9 cellular contexts compared by ENCODE assay signal in genomic region chr1:145992502-145992936, GRCh38. TPM values are rescaled to one million over a fixed set of nuclear protein-coding genes. Genes with fewer than 3 reads are reported as not detected.
DNase-seq lines count a peak whose midpoint lies in the region; ATAC-seq and TF ChIP-seq lines count a peak whose summit lies in the region.
"Had no signal": no experiment of that assay in that cellular context is flagged by ENCODE, and none has a peak within 500 bp of the region (broad histone marks: within the 10 kb centered on the region; RNA-seq: fewer than 3 reads in every experiment).

No MANE protein-coding gene starts in this region.

- H3K4me2 ChIP-seq in PC-9: peak overlapping the region; percentile 91

- BruUV-seq in PC-9 (replicated peaks; lab: Mats Ljungman, UMichigan): no TSS peak

- peak overlapping the region; percentile 40 for H3K27ac ChIP-seq in PC-9

- no peaks in the 10 kb centered on the region for H3K9me2 ChIP-seq in PC-9 (ENCODE audit: insufficient read depth)

- DNase-seq in BJ (ENCODE audit: low read depth) (no peak), PC-9 (no peak), neural crest cell (ENCODE audit: low read depth, low spot score) (no peak), NCI-H2107 (lab: John Stamatoyannopoulos, UW) (no peak), DMS79 treated with DMSO at 0.1 percent for 48 hours (lab: John Stamatoyannopoulos, UW) (no peak), DMS 273 (lab: John Stamatoyannopoulos, UW; ENCODE audit: unreplicated experiment) (no peak)
- no peak for DNase-seq in effector memory CD8-positive, alpha-beta T cell

- no peak for ATAC-seq in effector memory CD8-positive, alpha-beta T cell (replicated peaks)
- no peak for ATAC-seq in GM21576 (IDR thresholded peaks at IDR 0.05; ENCODE audit: unreplicated experiment)

- peak overlapping the region; percentile 93 to 99 for H3K27ac Mint-ChIP-seq in effector memory CD8-positive, alpha-beta T cell
- H3K27ac Mint-ChIP-seq in neural crest cell (ENCODE audit: unreplicated experiment): no peak overlapping the region

- H3K27me3 ChIP-seq in BJ (ENCODE audit: control insufficient read depth, insufficient read depth, low read length) (no peaks in the 10 kb centered on the region), PC-9 (ENCODE audit: insufficient read depth, low read depth) (no peaks in the 10 kb centered on the region)

- H3K4me1 ChIP-seq in PC-9 (replicated peaks; ENCODE audit: insufficient read depth): peaks cover 49% of the 10 kb centered on the region

- H3K27me3 Mint-ChIP-seq in effector memory CD8-positive, alpha-beta T cell: no peaks in the 10 kb centered on the region
- H3K27me3 Mint-ChIP-seq in neural crest cell (ENCODE audit: low read depth): no peaks in the 10 kb centered on the region

- no peaks in the 10 kb centered on the region for H3K9me3 ChIP-seq in PC-9 (ENCODE audit: insufficient read depth, low read depth)

- no peaks in the 10 kb centered on the region for H3K9me3 Mint-ChIP-seq in effector memory CD8-positive, alpha-beta T cell
- H3K9me3 Mint-ChIP-seq in neural crest cell: no peaks in the 10 kb centered on the region

- peaks cover 60% of the 10 kb centered on the region for H3K36me3 Mint-ChIP-seq in effector memory CD8-positive, alpha-beta T cell (ENCODE audit: insufficient read depth)
- peaks cover 29% of the 10 kb centered on the region for H3K36me3 Mint-ChIP-seq in neural crest cell (ENCODE audit: low read depth)

- peaks cover 41% of the 10 kb centered on the region for H4K20me1 ChIP-seq in PC-9 (ENCODE audit: insufficient read depth)

- no peak overlapping the region for H2AFZ ChIP-seq in PC-9

- peaks cover 40% of the 10 kb centered on the region for H3K79me2 ChIP-seq in PC-9 (ENCODE audit: low read depth)

- H3K4me3 Mint-ChIP-seq in effector memory CD8-positive, alpha-beta T cell: peak overlapping the region; percentile 93 to 99
- H3K4me3 Mint-ChIP-seq in neural crest cell: peak overlapping the region; percentile 96

- POLR2A ChIA-PET in BJ (lab: Charles Lee) (interaction anchor here (0.6 kb wide), 1 partner anchor 17 kb away, joined by 4 read pairs; no protein-coding TSS in a partner anchor), PC-9 (lab: Charles Lee; ENCODE audit: unreplicated experiment) (no interaction called here)

- CTCF ChIA-PET in BJ (lab: Yijun Ruan, JAX): interaction anchor here (1.2 to 12.4 kb wide), 3 partner anchors 10 to 14 kb away, joined by 4 to 117 read pairs (median 5); no protein-coding TSS in a partner anchor
- CTCF ChIA-PET in PC-9 (lab: Charles Lee): no interaction called here

- H3K36me3 ChIP-seq in BJ (ENCODE audit: control insufficient read depth, insufficient read depth, low read length) (peaks cover 21% of the 10 kb centered on the region), PC-9 (ENCODE audit: low read depth) (peaks cover 36% of the 10 kb centered on the region)

- H3F3A ChIP-seq in PC-9 (ENCODE audit: insufficient read depth, low read depth): peaks cover 70% of the 10 kb centered on the region

- intact Hi-C loops in PC-9 (cut with micrococcal nuclease; ENCODE audit: unreplicated experiment): no loop called here

- H3K4me1 Mint-ChIP-seq in effector memory CD8-positive, alpha-beta T cell (ENCODE audit: low read depth in 2 of 2): peaks cover 45 to 60% of the 10 kb centered on the region in 2 donors
- H3K4me1 Mint-ChIP-seq in neural crest cell: peaks cover 45% of the 10 kb centered on the region

- peak overlapping the region; percentile 56; the same call in 1 of the 2 replicates for H3K4me3 ChIP-seq in BJ (ENCODE audit: low read depth, low read length)
- peak overlapping the region; percentile 93 for H3K4me3 ChIP-seq in PC-9

- TF ChIP-seq CTCF in BJ (IDR thresholded peaks at IDR 0.05; ENCODE audit: insufficient read depth, low read depth, low read length) (no peak), PC-9 (conservative IDR thresholded peaks at IDR 0.05) (no peak), neural crest cell (conservative IDR thresholded peaks at IDR 0.05) (no peak)

RNA-seq across cellular contexts. Expression of gene TXNIP, which starts 3.9 kb away (rescaled TPM):
- 212 and 258 TPM in 2 replicates for polyA plus RNA-seq in BJ (2011; rRNA removed)
- 165 and 309 TPM in 2 replicates for polyA minus RNA-seq in BJ (2011; rRNA and poly(A)+ RNA removed)
- total RNA-seq in PC-9 (2021): 95.7 and 131 TPM in 2 replicates
- total RNA-seq in neural crest cell: 83.5 and 90.8 TPM in 2 replicates

RNA-seq across cellular contexts. Expression of gene POLR3GL, which starts 28.0 kb away (rescaled TPM):
- 13.2 and 19.2 TPM in 2 replicates for polyA plus RNA-seq in BJ (2011; rRNA removed)
- 6.6 and 8.6 TPM in 2 replicates for polyA minus RNA-seq in BJ (2011; rRNA and poly(A)+ RNA removed)
- total RNA-seq in PC-9 (2021) (7.2 and 10.6 TPM in 2 replicates), neural crest cell (14.6 and 15.5 TPM in 2 replicates)

RNA-seq across cellular contexts. Expression of gene ANKRD34A, which starts 28.1 kb away (rescaled TPM):
- polyA plus RNA-seq in BJ (2011; rRNA removed): 1.3 and 1.4 TPM in 2 replicates
- polyA minus RNA-seq in BJ (2011; rRNA and poly(A)+ RNA removed): 1.5 TPM in 2 replicates
- total RNA-seq in PC-9 (2021) (0.33 and 0.50 TPM in 2 replicates), neural crest cell (0.49 and 1.2 TPM in 2 replicates)

RNA-seq across cellular contexts. Expression of gene HJV, which starts 29.0 kb away (rescaled TPM):
- not detected in 2 replicates for polyA plus RNA-seq in BJ (2011; rRNA removed)
- polyA minus RNA-seq in BJ (2011; rRNA and poly(A)+ RNA removed): not detected in 2 replicates
- total RNA-seq in PC-9 (2021): not detected in 2 replicates
- total RNA-seq in neural crest cell: not detected in 2 replicates
- total RNA-seq: chondrocyte had no signal

RNA-seq across cellular contexts. Expression of gene LIX1L, which starts 34.7 kb away (rescaled TPM):
- 35.1 and 42.1 TPM in 2 replicates for polyA plus RNA-seq in BJ (2011; rRNA removed)
- polyA minus RNA-seq in BJ (2011; rRNA and poly(A)+ RNA removed): 22.7 and 23.4 TPM in 2 replicates
- total RNA-seq in PC-9 (2021) (0.48 and 0.50 TPM in 2 replicates), neural crest cell (36.0 and 37.5 TPM in 2 replicates)
